15 cellular contexts compared by ENCODE assay signal in the genomic region with DNA sequence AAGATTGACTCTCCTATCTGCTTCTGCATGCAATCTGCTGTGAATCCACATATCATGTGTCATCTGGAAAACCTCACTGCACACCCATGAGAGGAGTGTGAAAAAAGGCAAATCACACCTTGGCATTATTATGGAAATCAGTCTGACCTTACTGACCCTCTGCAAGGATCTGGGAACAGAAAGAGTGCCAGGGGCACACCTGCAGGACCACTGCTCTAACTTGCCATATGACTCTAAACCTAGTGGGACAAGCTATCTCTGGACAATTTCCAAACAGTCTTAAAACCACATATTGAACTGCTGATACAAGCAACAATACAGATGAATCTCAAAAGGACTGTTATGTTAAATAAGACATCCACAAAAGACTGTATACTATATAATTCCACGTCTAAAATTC.
"Had no signal": no experiment of that assay in that cellular context is flagged by ENCODE, and none has a peak within 500 bp of the region (broad histone marks: within the 10 kb centered on the region; RNA-seq: fewer than 3 reads in every experiment).

No MANE protein-coding gene starts in this region.

- H3K9me3 ChIP-seq: gastrocnemius medialis, heart right ventricle, thoracic aorta had no signal

- H3K27me3 Mint-ChIP-seq: activated CD4-positive, alpha-beta T cell treated with anti-CD3 and anti-CD28 coated beads, Interleukin-2, amount 10 ng/mL, durations not matched to agents 7 days and 5 days; activated naive CD8-positive, alpha-beta T cell treated with anti-CD3 and anti-CD28 coated beads, Interleukin-2, amount 50 U/mL, for 24 hours; activated T-helper 17 cell treated with anti-CD3 and anti-CD28 coated beads, Interleukin-2, amount 50 U/mL, for 72 hours had no signal

- DNase-seq: activated CD4-positive, alpha-beta T cell treated with anti-CD3 and anti-CD28 coated beads, Interleukin-2, amount 10 ng/mL, durations not matched to agents 7 days and 5 days; activated CD4-positive, CD25-positive, alpha-beta regulatory T cell; activated naive CD4-positive, alpha-beta T cell treated with anti-CD3 and anti-CD28 coated beads for 36 hours; activated naive CD8-positive, alpha-beta T cell treated with anti-CD3 and anti-CD28 coated beads, Interleukin-2, amount 50 U/mL, for 24 hours; activated T-cell treated with anti-CD3 and anti-CD28 coated beads for 4 hours; aorta; dorsolateral prefrontal cortex; erythroblast; gastrocnemius medialis; heart right ventricle; midbrain had no signal

- H3K4me3 Mint-ChIP-seq: activated CD4-positive, alpha-beta T cell treated with anti-CD3 and anti-CD28 coated beads, Interleukin-2, amount 10 ng/mL, durations not matched to agents 7 days and 5 days; activated naive CD4-positive, alpha-beta T cell treated with anti-CD3 and anti-CD28 coated beads for 36 hours; activated naive CD8-positive, alpha-beta T cell treated with anti-CD3 and anti-CD28 coated beads, Interleukin-2, amount 50 U/mL, for 24 hours; activated T-helper 17 cell treated with anti-CD3 and anti-CD28 coated beads, Interleukin-2, amount 50 U/mL, for 72 hours; endodermal cell had no signal

- H3K27ac Mint-ChIP-seq: activated CD4-positive, alpha-beta T cell treated with anti-CD3 and anti-CD28 coated beads, Interleukin-2, amount 10 ng/mL, durations not matched to agents 7 days and 5 days; activated naive CD4-positive, alpha-beta T cell treated with anti-CD3 and anti-CD28 coated beads for 36 hours; activated naive CD8-positive, alpha-beta T cell treated with anti-CD3 and anti-CD28 coated beads, Interleukin-2, amount 50 U/mL, for 24 hours; activated T-helper 17 cell treated with anti-CD3 and anti-CD28 coated beads, Interleukin-2, amount 50 U/mL, for 72 hours had no signal

- H3K36me3 ChIP-seq: gastrocnemius medialis had no signal

- H3K4me3 ChIP-seq: dorsolateral prefrontal cortex, gastrocnemius medialis, heart right ventricle, lung, thoracic aorta had no signal

- H3K27me3 ChIP-seq: dorsolateral prefrontal cortex, gastrocnemius medialis, heart right ventricle had no signal

- H3K9me3 Mint-ChIP-seq: activated CD4-positive, alpha-beta T cell treated with anti-CD3 and anti-CD28 coated beads, Interleukin-2, amount 10 ng/mL, durations not matched to agents 7 days and 5 days; activated naive CD4-positive, alpha-beta T cell treated with anti-CD3 and anti-CD28 coated beads for 36 hours; activated naive CD8-positive, alpha-beta T cell treated with anti-CD3 and anti-CD28 coated beads, Interleukin-2, amount 50 U/mL, for 24 hours; activated T-helper 17 cell treated with anti-CD3 and anti-CD28 coated beads, Interleukin-2, amount 50 U/mL, for 72 hours had no signal

- H3K27ac ChIP-seq: gastrocnemius medialis, heart right ventricle, thoracic aorta had no signal
